In genomic region chr3:190076138-190076537, GRCh38 we compare ENCODE assay signal across 13 cellular contexts. TPM values are rescaled to one million over a fixed set of nuclear protein-coding genes. Genes with fewer than 3 reads are reported as not detected.
DNase-seq lines count a peak whose midpoint lies in the region; ATAC-seq and TF ChIP-seq lines count a peak whose summit lies in the region.
"Had no signal": no experiment of that assay in that cellular context is flagged by ENCODE, and none has a peak within 500 bp of the region (broad histone marks: within the 10 kb centered on the region; RNA-seq: fewer than 3 reads in every experiment).

No MANE protein-coding gene starts in this region.

- 0 out of 2 replicates have a peak, but pooled peaks cover 2% of the 10 kb centered on the region for H3K36me3 ChIP-seq in SJSA1
- H3K36me3 ChIP-seq in fibroblast of lung (ENCODE audit: control insufficient read depth, insufficient read depth, low read length): no peaks in the 10 kb centered on the region
- H3K36me3 ChIP-seq in A673 (ENCODE audit: insufficient read depth, low read length, poor library complexity, severe bottlenecking): no peaks in the 10 kb centered on the region

- intact Hi-C loops in A673 (cut with micrococcal nuclease; ENCODE audit: unreplicated experiment): no loop called here

- ATAC-seq in omental fat pad (ENCODE audit: low FRiP score): peak; percentile 41
- ATAC-seq in GM18909 (IDR thresholded peaks at IDR 0.05; ENCODE audit: poor library complexity, unreplicated experiment): no peak
- ATAC-seq in GM19328 (IDR thresholded peaks at IDR 0.05; ENCODE audit: unreplicated experiment): no peak
- no peak for ATAC-seq in HG02642 (IDR thresholded peaks at IDR 0.05; ENCODE audit: poor library complexity, unreplicated experiment)
- ATAC-seq: natural killer cell treated with Interleukin-12 subunit alpha and Interleukin-12 subunit beta and Interleukin-15 and Interleukin-18, amount 100 ng/mL, for 72 hours had no signal

- TF ChIP-seq CTCF in AG09319 (IDR thresholded peaks at IDR 0.05; ENCODE audit: low read depth, low read length) (no peak), fibroblast of lung (conservative IDR thresholded peaks at IDR 0.05 in 1 of 2, IDR thresholded peaks at IDR 0.05 in 1 of 2; ENCODE audit: low read depth in 1 of 2, low read length in 2 of 2) (no peak), omental fat pad (IDR thresholded peaks at IDR 0.05) (no peak), A673 (conservative IDR thresholded peaks at IDR 0.05; ENCODE audit: low read depth, low read length) (no peak)

- no TSS peak for BruUV-seq in A673 (replicated peaks; lab: Mats Ljungman, UMichigan)

- CTCF ChIA-PET in A673 (lab: Charles Lee): no interaction called here

- H3K9me3 ChIP-seq in SJSA1 (replicated peaks): no peaks in the 10 kb centered on the region
- H3K9me3 ChIP-seq in fibroblast of lung (ENCODE audit: control insufficient read depth, insufficient read depth, low read depth, low read length): no peaks in the 10 kb centered on the region
- no peaks in the 10 kb centered on the region for H3K9me3 ChIP-seq in A673 (ENCODE audit: low read depth, low read length, poor library complexity, severe bottlenecking)

- DNase-seq in AG09319 (ENCODE audit: extremely low read depth, low read depth): peak; percentile 81
- no peak for DNase-seq in SJSA1 (ENCODE audit: low read depth in 1 of 2, low spot score in 2 of 2)
- peak; percentile 63 to 67 for DNase-seq in fibroblast of lung (ENCODE audit: low read depth in 2 of 2)
- no peak for DNase-seq in omental fat pad (ENCODE audit: low spot score)
- DNase-seq in A673 (ENCODE audit: low spot score): no peak
- DNase-seq: activated B cell treated with CpG ODN at 0.5 μM for 24 hours, AML-193, NCI-H1436, NCI-H748 treated with DMSO at 0.1 percent for 48 hours had no signal

- peak overlapping the region; percentile 5 for H3K4me2 ChIP-seq in fibroblast of lung (ENCODE audit: extremely low read depth, insufficient read depth, low read length)

- H3K27me3 ChIP-seq in SJSA1 (replicated peaks) (no peaks in the 10 kb centered on the region), fibroblast of lung (ENCODE audit: control insufficient read depth, insufficient read depth, low read length) (no peaks in the 10 kb centered on the region), A673 (replicated peaks; ENCODE audit: insufficient read depth, low read depth, low read length, poor library complexity) (no peaks in the 10 kb centered on the region)

- POLR2A ChIA-PET in A673 (lab: Charles Lee; ENCODE audit: low non-redundant PET): no interaction called here

- no peaks in the 10 kb centered on the region for H3K79me2 ChIP-seq in fibroblast of lung (ENCODE audit: control insufficient read depth, insufficient read depth, low read length)

- no peak overlapping the region for H3K9ac ChIP-seq in fibroblast of lung (ENCODE audit: insufficient read depth, low read length)

- H3K4me3 ChIP-seq in SJSA1: no peak overlapping the region
- no peak overlapping the region for H3K4me3 ChIP-seq in fibroblast of lung (replicated peaks in 1 of 4; ENCODE audit: control extremely low read depth in 1 of 4, insufficient read depth in 1 of 4, low read depth in 3 of 4, low read length in 4 of 4)
- H3K4me3 ChIP-seq in A673 (ENCODE audit: low read depth, low read length, poor library complexity, severe bottlenecking): no peak overlapping the region

- H3K4me1 ChIP-seq in SJSA1 (replicated peaks) (peaks cover 49% of the 10 kb centered on the region), fibroblast of lung (ENCODE audit: control insufficient read depth, extremely low read depth, insufficient read depth, low read length) (peaks cover 18% of the 10 kb centered on the region), A673 (ENCODE audit: insufficient read depth, low read length, poor library complexity, severe bottlenecking) (peaks cover 16% of the 10 kb centered on the region)

- no peaks in the 10 kb centered on the region for H4K20me1 ChIP-seq in fibroblast of lung (ENCODE audit: control insufficient read depth, extremely low read depth, insufficient read depth, low read length)

- H2AFZ ChIP-seq in fibroblast of lung (ENCODE audit: low read length): no peak overlapping the region

- H3K27ac ChIP-seq in SJSA1: peak overlapping the region; percentile 98
- H3K27ac ChIP-seq in fibroblast of lung (ENCODE audit: insufficient read depth, low read length): peak overlapping the region; percentile 90
- H3K27ac ChIP-seq in A673 (ENCODE audit: low read depth, low read length, poor library complexity, severe bottlenecking): no peak overlapping the region

RNA-seq across cellular contexts. Expression of gene P3H2, which starts 44.6 kb away (rescaled TPM):
- 166 and 188 TPM in 2 replicates for total RNA-seq in SJSA1 (2014; rRNA removed; shearing (Covaris generic))
- total RNA-seq in fibroblast of lung (4.6 and 20.5 TPM in 2 replicates), omental fat pad (10 to 100 TPM in 2 of 4 donors, 1 to 10 TPM in 2; 3.4 to 11.7 (median 7.4) TPM), A673 (2021) (19.6 and 21.7 TPM in 2 replicates)
- polyA plus RNA-seq in fibroblast of lung: 21.6 and 24.2 TPM in 2 replicates
- 13.8 and 16.8 TPM in 2 replicates for polyA plus RNA-seq in fibroblast of lung (2012)
- polyA minus RNA-seq in fibroblast of lung (ENCODE audit: low replicate concordance): 5.4 and 8.2 TPM in 2 replicates
- total RNA-seq: activated B cell treated with CpG ODN at 0.5 μM for 24 hours; natural killer cell treated with Interleukin-12 subunit alpha and Interleukin-12 subunit beta and Interleukin-15 and Interleukin-18, amount 100 ng/mL, for 72 hours had no signal

Comparison
In these comparisons a context has a peak if more than half of its experiments do, and no peak if none do; other contexts are left out.
1. DNase-seq: peak in AG09319 (single experiment) and fibroblast of lung (2 of 2); none in SJSA1 (0 of 2), omental fat pad (single experiment) and A673 (single experiment).